Comparison of ENCODE assay signal across 29 cellular contexts in the genomic region with DNA sequence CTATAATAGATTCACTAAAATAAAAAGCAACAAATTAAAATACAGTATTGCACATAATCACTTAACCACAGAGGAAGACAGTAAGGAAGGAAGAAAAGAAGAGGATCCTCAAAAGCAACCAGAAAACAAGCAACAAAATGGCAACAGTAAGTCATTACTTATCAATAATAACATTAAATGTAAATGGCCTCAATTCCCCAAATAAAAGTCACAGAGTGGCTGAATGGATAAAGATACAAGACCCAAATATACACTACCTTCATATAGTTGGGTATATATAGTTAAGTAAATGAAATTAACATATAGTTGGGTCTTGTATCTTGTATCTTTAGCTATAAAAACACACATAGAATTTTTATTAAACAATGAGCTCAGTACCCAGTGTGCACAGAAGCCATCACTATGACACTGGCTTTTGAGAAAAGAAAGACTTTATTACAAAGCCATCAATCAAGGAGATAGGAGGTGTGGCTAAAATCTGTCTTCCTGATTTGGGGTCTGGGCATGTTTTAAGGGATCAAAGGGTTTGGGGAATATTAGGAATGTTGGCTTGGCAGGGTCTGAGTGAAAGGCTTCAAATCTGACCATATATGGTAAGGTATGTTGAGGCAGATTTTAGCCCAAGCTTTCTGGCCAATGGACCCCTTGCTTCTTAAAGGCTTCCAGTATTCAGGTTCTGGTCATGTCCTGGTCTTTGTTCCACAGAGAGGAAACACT. TPM values are rescaled to one million over a fixed set of nuclear protein-coding genes. Genes with fewer than 3 reads are reported as not detected.
DNase-seq lines count a peak whose midpoint lies in the region; ATAC-seq, FAIRE-seq and TF ChIP-seq lines count a peak whose summit lies in the region.
"Had no signal": no experiment of that assay in that cellular context is flagged by ENCODE, and none has a peak within 500 bp of the region (broad histone marks: within the 10 kb centered on the region; RNA-seq: fewer than 3 reads in every experiment).

No MANE protein-coding gene starts in this region.

- DNase-seq in K562 (ENCODE audit: extremely low read depth in 1 of 4, low spot score in 3 of 4) (no peak), endothelial cell (ENCODE audit: low spot score) (no peak), T-helper 1 cell (no peak)
- DNase-seq in effector CD4-positive, alpha-beta T cell: no peak
- DNase-seq: 8988T; ACHN; BE2C; C1 segment of cervical spinal cord; CD4-positive, alpha-beta memory T cell; CD4-positive, CD25-positive, alpha-beta regulatory T cell; CD8-positive, alpha-beta memory T cell; COR-L47; DMS 273 treated with DMSO at 0.1 percent for 48 hours; DMS153; DMS53; DMS79; DND-41; EL; GDM1 had no signal

- peak overlapping the region; percentile 59 for H3K27ac ChIP-seq in K562 (ENCODE audit: extremely low read depth, low read depth, low read length)
- H3K27ac ChIP-seq: BLaER1 had no signal

- in situ Hi-C loops in K562 (cut with MboI): no loop called here

- POLR2A ChIA-PET in K562 (lab: Yijun Ruan, JAX): interaction anchor here (1.1 kb wide), 1 partner anchor 27 kb away, joined by 4 read pairs; no protein-coding TSS in a partner anchor

- H3K4me3 ChIP-seq in K562: no peak overlapping the region
- H3K4me3 ChIP-seq: BLaER1, GM12878 had no signal

- H3K4me1 Mint-ChIP-seq in endothelial cell (ENCODE audit: unreplicated experiment): no peaks in the 10 kb centered on the region
- H3K4me1 Mint-ChIP-seq: CD14-positive monocyte; CD4-positive, alpha-beta memory T cell; CD8-positive, alpha-beta memory T cell had no signal

- TF ChIP-seq CTCF in K562 (IDR thresholded peaks at IDR 0.05 in 2 of 3, conservative IDR thresholded peaks at IDR 0.05 in 1 of 3; ENCODE audit: insufficient read depth in 2 of 3, low read depth in 1 of 3, low read length in 3 of 3) (no peak), endothelial cell (IDR thresholded peaks at IDR 0.05; ENCODE audit: unreplicated experiment) (no peak)

- peaks cover 12% of the 10 kb centered on the region; the same call in 1 of the 2 replicates for H3K9me3 ChIP-seq in K562 (replicated peaks; ENCODE audit: control insufficient read depth, insufficient read depth, low read depth, low read length)
- H3K9me3 ChIP-seq: BE2C had no signal

- no peak overlapping the region for H3K4me2 ChIP-seq in K562 (ENCODE audit: insufficient read depth, low read length)
- H3K4me2 ChIP-seq: BLaER1 had no signal

- H3K9me3 Mint-ChIP-seq in endothelial cell (ENCODE audit: unreplicated experiment): peaks cover 9% of the 10 kb centered on the region

- H3K27me3 Mint-ChIP-seq in endothelial cell (ENCODE audit: unreplicated experiment): peaks cover 2% of the 10 kb centered on the region

- no peaks in the 10 kb centered on the region for H3K9me1 ChIP-seq in K562 (ENCODE audit: control insufficient read depth, insufficient read depth, low read length)

- CTCF ChIA-PET in K562 (lab: Yijun Ruan, JAX; ENCODE audit: low intra/inter-chr PET ratio): interaction anchor here (1.3 kb wide), 1 partner anchor 91 kb away, joined by 3 read pairs; no protein-coding TSS in a partner anchor

- no peak overlapping the region for H3K9ac ChIP-seq in K562 (ENCODE audit: insufficient read depth in 1 of 2, low read depth in 2 of 2, low read length in 2 of 2)
- H3K9ac ChIP-seq: BLaER1 had no signal

- H3K27me3 ChIP-seq in K562 (ENCODE audit: control insufficient read depth in 2 of 2, insufficient read depth in 2 of 2, low read length in 2 of 2): no peaks in the 10 kb centered on the region
- H3K27me3 ChIP-seq: BE2C, BLaER1 had no signal

- H2AFZ ChIP-seq in K562 (ENCODE audit: low read depth, low read length): peak overlapping the region; percentile 39; the same call in 1 of the 2 replicates

- no peak for TF ChIP-seq RAD21 in K562 (CRISPR knock-in tag; conservative IDR thresholded peaks at IDR 0.05 in 1 of 2, IDR thresholded peaks at IDR 0.05 in 1 of 2)

- intact Hi-C loops in K562 (cut with micrococcal nuclease): loop anchor here (5.0 kb wide), 1 partner anchor 42 kb away; no protein-coding TSS in a partner anchor

- no peaks in the 10 kb centered on the region for H4K20me1 ChIP-seq in K562 (replicated peaks; ENCODE audit: control insufficient read depth, insufficient read depth, low read length)
- H4K20me1 ChIP-seq: BLaER1 had no signal

- no peak overlapping the region for H3K4me3 Mint-ChIP-seq in endothelial cell (ENCODE audit: unreplicated experiment)
- H3K4me3 Mint-ChIP-seq: CD14-positive monocyte; CD4-positive, alpha-beta memory T cell; CD4-positive, CD25-positive, alpha-beta regulatory T cell; CD8-positive, alpha-beta memory T cell had no signal

- peak overlapping the region; percentile 34 for H3K27ac Mint-ChIP-seq in endothelial cell (ENCODE audit: unreplicated experiment)
- H3K27ac Mint-ChIP-seq: CD4-positive, alpha-beta memory T cell; CD4-positive, CD25-positive, alpha-beta regulatory T cell; CD8-positive, alpha-beta memory T cell had no signal

- peaks cover 5% of the 10 kb centered on the region for H3K36me3 Mint-ChIP-seq in endothelial cell (ENCODE audit: low read depth, unreplicated experiment)
- H3K36me3 Mint-ChIP-seq: CD14-positive monocyte; CD4-positive, CD25-positive, alpha-beta regulatory T cell had no signal

- no TSS peak for BruUV-seq in K562 (replicated peaks; lab: Mats Ljungman, UMichigan)

- no peak for FAIRE-seq in K562 (lab: Jason Lieb, UNC)
- FAIRE-seq: A204.1, GM12878, GM12892, GM18507 had no signal

- no peak for TF ChIP-seq EP300 in K562 (IDR thresholded peaks at IDR 0.05; ENCODE audit: low read length)

- peaks cover 3 to 27% of the 10 kb centered on the region in 2 experiments; a peak in 4 of 5 replicates for H3K4me1 ChIP-seq in K562 (replicated peaks in 1 of 2; ENCODE audit: control insufficient read depth in 2 of 2, insufficient read depth in 2 of 2, low read length in 2 of 2)
- H3K4me1 ChIP-seq: BE2C, BLaER1 had no signal

- H3K79me2 ChIP-seq in K562 (ENCODE audit: control insufficient read depth, insufficient read depth, low read length): no peaks in the 10 kb centered on the region

- TF ChIP-seq POLR2A in K562 (conservative IDR thresholded peaks at IDR 0.05): no peak

- H3K36me3 ChIP-seq in K562 (ENCODE audit: control insufficient read depth, insufficient read depth, low read length): no peaks in the 10 kb centered on the region
- H3K36me3 ChIP-seq: BE2C, BLaER1 had no signal

- ATAC-seq in K562: peak; percentile 52
- ATAC-seq in HG02884 (IDR thresholded peaks at IDR 0.05; ENCODE audit: unreplicated experiment): no peak
- ATAC-seq: GM12878 had no signal

TF ChIP-seq in K562, 482 proteins besides CTCF, POLR2A, EP300 and RAD21 (continues in another document):
- TF ChIP-seq PRDM10 (IDR thresholded peaks at IDR 0.05; ENCODE audit: partially characterized antibody): peak; percentile 10
- TF ChIP-seq HDAC3 (IDR thresholded peaks at IDR 0.05; ENCODE audit: borderline replicate concordance, partially characterized antibody): no peak
- TF ChIP-seq CSDE1 (IDR thresholded peaks at IDR 0.05): no peak
- no peak for TF ChIP-seq TAL1 (IDR thresholded peaks at IDR 0.05)
- no peak for TF ChIP-seq ZZZ3 (IDR thresholded peaks at IDR 0.05)
- TF ChIP-seq ZNF511 (CRISPR knock-in tag; IDR thresholded peaks at IDR 0.05): no peak

RNA-seq across cellular contexts. Expression of gene GLYAT, which starts 13.4 kb away (rescaled TPM):
- not detected in 2 replicates for total RNA-seq in K562 (2011; cell fraction: chromatin; rRNA removed; ENCODE audit: low replicate concordance)
- not detected in 2 replicates for total RNA-seq in K562 (2011; cell fraction: nucleolus; rRNA removed)
- total RNA-seq in K562 (2011; cell fraction: nucleoplasm; rRNA removed): not detected in 2 replicates
- total RNA-seq in K562 (2014; rRNA removed) (not detected in 2 replicates), K562 (2014; rRNA removed; fragmentation: Illumina TruSeq; extraction: Trizol) (not detected in 2 replicates), K562 (2015; rRNA removed; fragmentation: Illumina TruSeq; extraction: Trizol) (not detected in 2 replicates), K562 (2021) (not detected in 2 replicates), endothelial cell (ENCODE audit: unreplicated experiment) (not detected)
- polyA plus RNA-seq in K562 (2011; rRNA removed) (not detected in 2 replicates), K562 (2014; fragmentation: Illumina TruSeq; extraction: Trizol) (not detected in 2 replicates), K562 (2014; fragmentation: Nextera tagmentation; extraction: Ambion mirVana) (not detected), K562 (2014; rRNA removed) (0.47 TPM in 1 of 2 replicates, not detected in the other)
- not detected in 2 replicates for polyA plus RNA-seq in K562 (2011; cell fraction: cytosol; rRNA removed)
- polyA plus RNA-seq in K562 (2011; cell fraction: nucleus; rRNA removed): not detected in 2 replicates
- not detected in 2 replicates for polyA plus RNA-seq in K562 (2012)
- not detected in 2 replicates for polyA minus RNA-seq in K562 (2011; rRNA and poly(A)+ RNA removed)
- polyA minus RNA-seq in K562 (2011; cell fraction: cytosol; rRNA and poly(A)+ RNA removed): not detected in 2 replicates
- polyA minus RNA-seq in K562 (2011; cell fraction: nucleus; rRNA and poly(A)+ RNA removed): not detected in 2 replicates
- total RNA-seq: CD4-positive, alpha-beta memory T cell; CD4-positive, CD25-positive, alpha-beta regulatory T cell; CD8-positive, alpha-beta memory T cell; Daoy; G401 had no signal
- polyA plus RNA-seq: AG04450; CD14-positive monocyte; CD4-positive, alpha-beta memory T cell; CD4-positive, CD25-positive, alpha-beta regulatory T cell; CD8-positive, alpha-beta memory T cell; GM12878 had no signal
